31 cellular contexts compared by ENCODE assay signal in the genomic region with DNA sequence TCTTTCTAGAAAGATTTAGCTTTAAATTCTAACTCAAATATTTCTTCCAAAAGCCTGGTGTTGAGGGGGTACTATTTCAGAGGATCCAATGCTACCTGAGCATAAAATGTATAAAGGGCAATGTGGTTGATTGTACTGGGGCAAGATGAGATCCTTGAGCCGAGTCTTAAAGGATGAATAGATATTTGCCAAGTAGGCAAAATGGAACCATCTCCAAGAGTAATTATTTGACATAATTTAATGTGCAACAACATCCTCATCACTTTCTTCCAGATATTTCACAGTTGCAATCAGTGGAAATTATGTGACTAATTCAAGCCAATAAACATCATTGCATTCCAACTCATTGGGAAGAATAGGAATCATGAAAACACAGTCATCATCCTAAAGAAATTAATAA. TPM values are rescaled to one million over a fixed set of nuclear protein-coding genes. Genes with fewer than 3 reads are reported as not detected.
"Had no signal": no experiment of that assay in that cellular context is flagged by ENCODE, and none has a peak within 500 bp of the region (broad histone marks: within the 10 kb centered on the region; RNA-seq: fewer than 3 reads in every experiment).

No MANE protein-coding gene starts in this region.

- FAIRE-seq: endothelial cell of umbilical vein, islet of Langerhans, urothelium cell line had no signal

- H3K4me3 ChIP-seq: coronary artery, esophagus muscularis mucosa, gastroesophageal sphincter, heart right ventricle, left lung, ovary, psoas muscle, skin epidermis, spleen, thoracic aorta, tibial nerve, upper lobe of left lung had no signal

- H3K27ac ChIP-seq: coronary artery, esophagus muscularis mucosa, foreskin keratinocyte, gastroesophageal sphincter, heart right ventricle, left lung, ovary, psoas muscle, skin epidermis, spleen, thoracic aorta, tibial nerve, upper lobe of left lung had no signal

- H3K4me1 Mint-ChIP-seq: naive thymus-derived CD4-positive, alpha-beta T cell; stimulated activated naive B cell treated with anti-CD40 and anti-IgM and Interleukin-4, amounts not matched to agents 10 μg/mL and 1 μg/mL and 100 μg/mL, for 72 hours had no signal

- H3K4me1 ChIP-seq: esophagus muscularis mucosa, gastroesophageal sphincter, heart right ventricle, left lung, psoas muscle, spleen, tibial nerve, upper lobe of left lung had no signal

- H3K9me3 ChIP-seq: esophagus muscularis mucosa, gastroesophageal sphincter, heart right ventricle, left lung, ovary, psoas muscle, spleen, thoracic aorta, tibial nerve, upper lobe of left lung had no signal

- H3K27me3 ChIP-seq: esophagus muscularis mucosa, foreskin keratinocyte, gastroesophageal sphincter, heart right ventricle, left lung, ovary, tibial nerve, upper lobe of left lung had no signal

- H3K9me3 Mint-ChIP-seq: stimulated activated naive B cell treated with anti-CD40 and anti-IgM and Interleukin-4, amounts not matched to agents 10 μg/mL and 1 μg/mL and 100 μg/mL, for 72 hours; stimulated activated naive CD8-positive, alpha-beta T cell treated with anti-CD3 and anti-CD28 coated beads, Interleukin-15, Interleukin-2, amounts not matched to agents 100 ng/mL and 50 ng/mL, for 24 hours had no signal

- H3K36me3 ChIP-seq: esophagus muscularis mucosa, gastroesophageal sphincter, heart right ventricle, left lung, ovary, spleen, thoracic aorta, tibial nerve, upper lobe of left lung had no signal

- ATAC-seq: foreskin keratinocyte; gastroesophageal sphincter; heart right ventricle; left cardiac atrium; left lung; naive thymus-derived CD4-positive, alpha-beta T cell; psoas muscle; right cardiac atrium; stimulated activated naive B cell treated with anti-CD40 and anti-IgM and Interleukin-4, amounts not matched to agents 10 μg/mL and 1 μg/mL and 100 μg/mL, for 72 hours had no signal

- DNase-seq: dermis blood vessel endothelial cell; effector memory CD4-positive, alpha-beta T cell; foreskin keratinocyte; glutamatergic neuron; heart right ventricle; hippocampal formation; left cardiac atrium; left lung; mesenchymal stem cell; midbrain; naive thymus-derived CD4-positive, alpha-beta T cell; nephron progenitor cell; nucleus accumbens; ovary; posterior cingulate gyrus; psoas muscle; right cardiac atrium; spleen; stimulated activated CD4-positive, alpha-beta T cell treated with anti-CD3 and anti-CD28 coated beads, Interleukin-2, amount 100 ng/mL, for 48 hours; stimulated activated naive B cell treated with anti-CD40 and anti-IgM and Interleukin-4, amounts not matched to agents 10 μg/mL and 1 μg/mL and 100 μg/mL, for 72 hours; upper lobe of left lung had no signal

- H3K4me3 Mint-ChIP-seq: naive thymus-derived CD4-positive, alpha-beta T cell; nephron progenitor cell; stimulated activated naive B cell treated with anti-CD40 and anti-IgM and Interleukin-4, amounts not matched to agents 10 μg/mL and 1 μg/mL and 100 μg/mL, for 72 hours; stimulated activated naive CD8-positive, alpha-beta T cell treated with anti-CD3 and anti-CD28 coated beads, Interleukin-15, Interleukin-2, amounts not matched to agents 100 ng/mL and 50 ng/mL, for 24 hours had no signal

- H3K36me3 Mint-ChIP-seq: naive thymus-derived CD4-positive, alpha-beta T cell; stimulated activated naive B cell treated with anti-CD40 and anti-IgM and Interleukin-4, amounts not matched to agents 10 μg/mL and 1 μg/mL and 100 μg/mL, for 72 hours had no signal

- H3K27ac Mint-ChIP-seq: naive thymus-derived CD4-positive, alpha-beta T cell; nephron progenitor cell; stimulated activated naive B cell treated with anti-CD40 and anti-IgM and Interleukin-4, amounts not matched to agents 10 μg/mL and 1 μg/mL and 100 μg/mL, for 72 hours; stimulated activated naive CD8-positive, alpha-beta T cell treated with anti-CD3 and anti-CD28 coated beads, Interleukin-15, Interleukin-2, amounts not matched to agents 100 ng/mL and 50 ng/mL, for 24 hours had no signal

RNA-seq across cellular contexts. Expression of a gene that starts 30.2 kb away (rescaled TPM):
- total RNA-seq: naive thymus-derived CD4-positive, alpha-beta T cell had no signal
- polyA plus RNA-seq: naive thymus-derived CD4-positive, alpha-beta T cell had no signal
